In the genomic region with DNA sequence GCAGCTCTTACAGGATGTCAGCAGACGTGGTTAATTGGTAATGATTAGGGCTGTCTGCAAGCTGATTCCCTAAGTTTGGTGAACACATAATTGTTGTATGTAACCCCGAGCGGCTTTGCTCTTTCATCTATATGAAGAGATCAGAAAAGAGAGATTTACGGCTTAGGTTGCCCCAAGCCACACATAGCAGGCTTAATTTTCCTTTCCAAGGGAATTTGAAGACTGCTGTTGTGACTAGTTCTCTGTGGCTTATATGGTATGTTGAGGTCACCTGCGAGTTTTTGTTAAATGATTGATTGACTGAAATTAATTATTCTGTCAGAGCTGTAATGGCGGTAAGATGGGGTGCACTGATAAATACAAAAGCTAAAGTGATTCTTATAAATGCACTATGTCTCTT, we compare ENCODE assay signal across 1 cellular context.
TF ChIP-seq lines count a peak whose summit lies in the region.

No MANE protein-coding gene starts in this region.

TF ChIP-seq in HEK293T, 16 proteins besides CTCF, POLR2A, EP300 and RAD21 (continued from another document):
- TF ChIP-seq PKNOX1 (IDR thresholded peaks at IDR 0.05), result peak; percentile 48
